8 cellular contexts compared by ENCODE assay signal in the genomic region with DNA sequence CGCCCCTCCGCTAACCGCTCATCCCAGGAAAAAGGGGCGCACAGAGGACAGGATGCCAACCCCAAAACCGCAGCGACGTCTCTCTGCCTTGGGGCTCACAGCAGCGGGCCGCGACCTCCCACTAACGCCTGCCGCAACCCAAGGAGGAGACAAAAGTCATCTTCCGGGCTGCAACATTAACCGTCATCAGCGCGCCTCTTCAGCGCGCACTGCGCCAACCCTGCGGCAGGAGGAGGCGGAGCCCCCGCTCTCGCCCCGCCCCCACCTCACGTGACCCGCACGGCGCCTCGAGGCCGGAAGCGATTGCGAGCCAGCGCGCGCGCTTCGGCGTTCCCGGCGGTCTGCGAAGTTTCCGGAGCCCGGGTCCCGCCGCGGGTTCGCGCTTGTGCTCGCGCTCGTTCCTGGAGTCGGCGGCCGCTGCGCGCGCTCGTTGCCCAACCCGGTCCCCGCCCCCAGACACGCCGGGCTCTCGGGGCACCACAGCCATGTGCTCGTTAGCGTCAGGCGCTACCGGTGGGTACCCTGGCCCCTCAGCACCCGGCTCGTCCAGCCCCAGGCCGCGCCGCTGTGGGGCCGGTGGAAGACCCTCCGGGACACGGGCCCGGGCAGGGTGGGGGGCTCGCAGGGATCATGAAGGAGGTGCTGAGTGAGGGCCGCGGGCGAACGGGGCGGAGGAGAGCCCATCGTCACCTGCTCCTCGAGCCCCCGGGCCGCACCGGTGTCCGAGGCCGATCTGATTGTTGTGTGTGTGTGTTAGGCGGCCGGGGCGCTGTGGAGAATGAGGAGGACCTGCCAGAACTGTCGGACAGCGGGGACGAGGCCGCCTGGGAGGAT. TPM values are rescaled to one million over a fixed set of nuclear protein-coding genes. Genes with fewer than 3 reads are reported as not detected.
DNase-seq lines count a peak whose midpoint lies in the region; ATAC-seq and TF ChIP-seq lines count a peak whose summit lies in the region.

PRMT3 (plus strand) TSS at position 455 of the 834 bp plus-strand sequence; CDS start at position 486, 31 bp downstream.

- H3K4me1 ChIP-seq in colonic mucosa, result peaks cover 4% of the 10 kb centered on the region

- H3K36me3 Mint-ChIP-seq in activated CD4-positive, alpha-beta T cell treated with anti-CD3 and anti-CD28 coated beads, Interleukin-2, amount 10 ng/mL, durations not matched to agents 24 days and 14 days (ENCODE audit: low read depth), result peaks cover 34% of the 10 kb centered on the region

- H3K36me3 ChIP-seq in colonic mucosa, result no peaks in the 10 kb centered on the region

- no peaks in the 10 kb centered on the region for H3K9me3 Mint-ChIP-seq in activated CD4-positive, alpha-beta T cell treated with anti-CD3 and anti-CD28 coated beads, Interleukin-2, amount 10 ng/mL, durations not matched to agents 24 days and 14 days

- H3K27ac ChIP-seq in C4-2B, result peak within 1 kb of the TSS; percentile 86
- H3K27ac ChIP-seq in colonic mucosa, result peak within 1 kb of the TSS; percentile 70

- intact Hi-C loops in activated CD4-positive, alpha-beta T cell treated with anti-CD3 and anti-CD28 coated beads, Interleukin-2, amount 10 ng/mL, durations not matched to agents 24 days and 14 days (cut with micrococcal nuclease), result loop anchor here (1.0 kb wide), 2 partner anchors 20 to 24 kb away; partner anchors contain the start of gene HTATIP2
- intact Hi-C loops in colonic mucosa (cut with DNase I), result no loop called here
- intact Hi-C loops in left colon (cut with DNase I, micrococcal nuclease), result no loop called here

- H3K27me3 Mint-ChIP-seq in activated CD4-positive, alpha-beta T cell treated with anti-CD3 and anti-CD28 coated beads, Interleukin-2, amount 10 ng/mL, durations not matched to agents 24 days and 14 days, result no peaks in the 10 kb centered on the region

- TF ChIP-seq CTCF in C4-2B (conservative IDR thresholded peaks at IDR 0.05) (peak; percentile 98), colonic mucosa (IDR thresholded peaks at IDR 0.05) (no peak)

- ATAC-seq in GM19372 (IDR thresholded peaks at IDR 0.05; ENCODE audit: low read depth, unreplicated experiment) (peak; percentile 80), HG03521 (IDR thresholded peaks at IDR 0.05; ENCODE audit: unreplicated experiment) (peak; percentile 82), left colon (peak; percentile 93)

- no peaks in the 10 kb centered on the region for H3K9me3 ChIP-seq in colonic mucosa

- H3K27me3 ChIP-seq in colonic mucosa, result no peaks in the 10 kb centered on the region

- H3K9ac ChIP-seq in colonic mucosa (ENCODE audit: low read depth in 2 of 2, low read length in 2 of 2), result peak within 1 kb of the TSS; percentile 88 to 92

- H3K4me3 ChIP-seq in colonic mucosa, result peak within 1 kb of the TSS; percentile 92

- DNase-seq in NCI-H526 treated with DMSO at 0.1 percent for 48 hours (lab: John Stamatoyannopoulos, UW), result peak; percentile 92
- DNase-seq in activated CD4-positive, alpha-beta T cell treated with anti-CD3 and anti-CD28 coated beads, Interleukin-2, amount 10 ng/mL, durations not matched to agents 24 days and 14 days, result peak; percentile 99
- DNase-seq in colonic mucosa, result peak; percentile 96
- peak; percentile 95 to 98 for DNase-seq in left colon
- DNase-seq in stimulated activated CD4-positive, alpha-beta T cell treated with anti-CD3 and anti-CD28 coated beads, Interleukin-1b, Interleukin-23, amount 100 ng/mL, for 4 hours (ENCODE audit: low read depth in 2 of 2), result peak; percentile 97 to 98

- H3K27ac Mint-ChIP-seq in activated CD4-positive, alpha-beta T cell treated with anti-CD3 and anti-CD28 coated beads, Interleukin-2, amount 10 ng/mL, durations not matched to agents 24 days and 14 days, result peak within 1 kb of the TSS; percentile 99

- peaks cover 16% of the 10 kb centered on the region for H3K4me1 Mint-ChIP-seq in activated CD4-positive, alpha-beta T cell treated with anti-CD3 and anti-CD28 coated beads, Interleukin-2, amount 10 ng/mL, durations not matched to agents 24 days and 14 days

- H3K4me3 Mint-ChIP-seq in activated CD4-positive, alpha-beta T cell treated with anti-CD3 and anti-CD28 coated beads, Interleukin-2, amount 10 ng/mL, durations not matched to agents 24 days and 14 days, result peak within 1 kb of the TSS; percentile 92

RNA-seq across cellular contexts. Expression of gene PRMT3, which starts in this region (rescaled TPM):
- 48.7 and 50.5 TPM in 2 replicates for total RNA-seq in activated CD4-positive, alpha-beta T cell treated with anti-CD3 and anti-CD28 coated beads, Interleukin-2, amount 10 ng/mL, durations not matched to agents 24 days and 14 days
- total RNA-seq in colonic mucosa (10 to 100 TPM in 1 of 2 donors, 1 to 10 TPM in 1; 6.2 to 11.0 TPM), left colon (10 to 100 TPM in 1 of 2 donors, 1 to 10 TPM in 1; 9.4 to 11.1 TPM)

Comparison
In these comparisons a context has a peak if more than half of its experiments do, and no peak if none do; other contexts are left out.
1. Peak in every context shown above with its lines: DNase-seq, ATAC-seq, H3K4me3 ChIP-seq and H3K27ac ChIP-seq.